Comparison of ENCODE assay signal across 18 cellular contexts in the genomic region with DNA sequence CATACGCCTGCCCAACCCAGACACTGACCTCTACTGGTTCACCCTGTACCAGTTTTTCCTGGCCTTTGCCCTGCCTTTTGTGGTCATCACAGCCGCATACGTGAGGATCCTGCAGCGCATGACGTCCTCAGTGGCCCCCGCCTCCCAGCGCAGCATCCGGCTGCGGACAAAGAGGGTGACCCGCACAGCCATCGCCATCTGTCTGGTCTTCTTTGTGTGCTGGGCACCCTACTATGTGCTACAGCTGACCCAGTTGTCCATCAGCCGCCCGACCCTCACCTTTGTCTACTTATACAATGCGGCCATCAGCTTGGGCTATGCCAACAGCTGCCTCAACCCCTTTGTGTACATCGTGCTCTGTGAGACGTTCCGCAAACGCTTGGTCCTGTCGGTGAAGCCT. TPM values are rescaled to one million over a fixed set of nuclear protein-coding genes. Genes with fewer than 3 reads are reported as not detected.
"Had no signal": no experiment of that assay in that cellular context is flagged by ENCODE, and none has a peak within 500 bp of the region (broad histone marks: within the 10 kb centered on the region; RNA-seq: fewer than 3 reads in every experiment).

No MANE protein-coding gene starts in this region.

- H3K36me3 Mint-ChIP-seq: naive thymus-derived CD4-positive, alpha-beta T cell had no signal

- H3K4me3 ChIP-seq: body of pancreas, colonic mucosa, lung, mucosa of descending colon, transverse colon had no signal

- H3K27me3 ChIP-seq: body of pancreas, colonic mucosa had no signal

- H3K4me1 ChIP-seq: colonic mucosa had no signal

- H3K9me3 ChIP-seq: body of pancreas, colonic mucosa, mucosa of descending colon, transverse colon had no signal

- H3K36me3 ChIP-seq: colonic mucosa, transverse colon had no signal

- H3K27ac ChIP-seq: body of pancreas, colonic mucosa, transverse colon had no signal

- DNase-seq: activated CD4-positive, alpha-beta T cell treated with anti-CD3 and anti-CD28 coated beads for 48 hours; activated CD8-positive, alpha-beta memory T cell treated with anti-CD3 and anti-CD28 coated beads for 24 hours; activated naive CD4-positive, alpha-beta T cell treated with anti-CD3 and anti-CD28 coated beads, Interleukin-2, amount 50 U/mL, for 16 hours; body of pancreas; central memory CD4-positive, alpha-beta T cell; colonic mucosa; left colon; mucosa of descending colon; naive thymus-derived CD4-positive, alpha-beta T cell; occipital lobe; stimulated activated CD4-positive, alpha-beta T cell treated with anti-CD3 and anti-CD28 coated beads, Interleukin-4, amount 100 ng/mL, for 24 hours; stimulated activated naive CD4-positive, alpha-beta T cell treated with Interleukin-2 at 50 U/mL for 16 hours; T1000; transverse colon had no signal

- H3K9me3 Mint-ChIP-seq: naive thymus-derived CD4-positive, alpha-beta T cell had no signal

- FAIRE-seq: islet of Langerhans had no signal

RNA-seq across cellular contexts. Expression of a gene that starts 2.2 kb away (rescaled TPM):
- total RNA-seq: body of pancreas; esophagus mucosa; left colon; naive thymus-derived CD4-positive, alpha-beta T cell; SK-MEL-5 had no signal
